In the genomic region with DNA sequence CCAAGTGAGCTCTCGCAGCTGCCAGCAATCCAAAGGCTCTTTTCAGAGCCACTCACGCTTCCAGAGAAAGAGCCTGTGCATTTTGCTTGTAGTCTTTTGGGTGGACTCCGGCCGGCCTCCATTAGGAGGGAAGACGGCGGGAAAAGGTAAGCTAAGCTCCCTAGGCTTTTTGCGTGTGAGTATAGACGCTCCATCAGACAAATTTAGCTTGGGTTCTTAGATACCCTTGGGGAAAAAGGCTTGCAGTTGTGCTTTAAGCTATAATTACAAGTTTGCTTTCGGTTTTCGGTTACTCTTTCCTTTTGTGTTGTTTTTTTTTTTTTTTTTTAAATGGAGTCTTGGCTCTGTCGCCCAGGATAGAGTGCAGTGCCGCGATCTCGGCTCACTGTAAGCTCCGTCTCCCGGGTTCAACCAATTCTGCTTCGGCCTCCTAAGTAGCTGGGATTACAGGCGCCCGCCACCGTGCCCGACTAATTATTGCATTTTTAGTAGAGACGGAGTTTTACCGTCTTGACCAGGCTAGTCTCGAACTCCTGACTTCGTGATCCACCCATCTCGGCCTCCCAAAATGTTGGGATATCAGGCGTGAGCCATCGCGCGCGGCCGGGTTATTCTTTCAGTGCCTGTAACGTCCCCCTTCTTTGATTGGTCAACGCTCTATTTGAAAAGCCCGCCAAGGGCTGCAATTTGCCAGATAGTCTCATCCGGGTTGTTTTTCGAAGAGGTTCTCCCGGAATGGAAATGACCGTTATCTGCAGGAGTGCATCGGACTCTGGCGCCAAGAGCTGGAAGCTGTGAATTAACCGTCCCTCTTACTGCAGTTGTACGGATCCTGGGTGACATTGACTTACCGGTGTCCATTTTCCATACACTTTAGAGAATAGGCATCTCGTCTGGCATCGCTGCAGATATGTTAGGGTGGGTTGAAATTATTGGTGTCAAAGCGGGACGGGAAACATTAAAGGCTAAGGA, we compare ENCODE assay signal across 8 cellular contexts. TPM values are rescaled to one million over a fixed set of nuclear protein-coding genes. Genes with fewer than 3 reads are reported as not detected.
DNase-seq lines count a peak whose midpoint lies in the region; ATAC-seq and TF ChIP-seq lines count a peak whose summit lies in the region.

No MANE protein-coding gene starts in this region.

- H3K4me1 ChIP-seq in BLaER1, result peaks cover 34% of the 10 kb centered on the region
- peaks cover 0 to 16% of the 10 kb centered on the region in 2 donors for H3K4me1 ChIP-seq in lung (ENCODE audit: control insufficient read depth in 2 of 2, insufficient read depth in 2 of 2, low read length in 2 of 2)

- no peaks in the 10 kb centered on the region for H3K36me3 ChIP-seq in BLaER1
- no peaks in the 10 kb centered on the region for H3K36me3 ChIP-seq in lung (ENCODE audit: control insufficient read depth in 2 of 2, insufficient read depth in 2 of 2, low read length in 2 of 2)

- H3K27ac Mint-ChIP-seq in activated CD4-positive, alpha-beta memory T cell treated with anti-CD3 and anti-CD28 coated beads, Interleukin-2, amount 10 ng/mL, durations not matched to agents 7 days and 5 days, result no peak overlapping the region
- no peak overlapping the region for H3K27ac Mint-ChIP-seq in effector memory CD8-positive, alpha-beta T cell

- DNase-seq in NCI-H748 (lab: John Stamatoyannopoulos, UW; ENCODE audit: unreplicated experiment) (peak; percentile 99), lung (ENCODE audit: low spot score) (peak; percentile 91)
- DNase-seq in activated CD4-positive, alpha-beta memory T cell treated with anti-CD3 and anti-CD28 coated beads, Interleukin-2, amount 10 ng/mL, durations not matched to agents 7 days and 5 days, result peak; percentile 88
- DNase-seq in effector memory CD8-positive, alpha-beta T cell, result peak; percentile 70 to 73 (median 73)
- peak in 2 of 3 experiments; percentile 70 to 75 for DNase-seq in stimulated activated CD4-positive, alpha-beta T cell treated with anti-CD3 and anti-CD28 coated beads, TNF-alpha, amount 100 ng/mL, for 24 hours (ENCODE audit: low read depth in 3 of 3)

- H3K9me3 ChIP-seq in BLaER1, result no peaks in the 10 kb centered on the region
- H3K9me3 ChIP-seq in lung (ENCODE audit: control insufficient read depth in 2 of 2, insufficient read depth in 1 of 2, low read length in 1 of 2), result peaks cover 0 to 2% of the 10 kb centered on the region in 2 donors

- TF ChIP-seq CTCF in lung (IDR thresholded peaks at IDR 0.05; ENCODE audit: control extremely low read depth, extremely low read depth), result no peak

- CTCF ChIA-PET in activated CD4-positive, alpha-beta memory T cell treated with anti-CD3 and anti-CD28 coated beads, Interleukin-2, amount 10 ng/mL, durations not matched to agents 7 days and 5 days (lab: Charles Lee), result interaction anchor here (0.7 to 6.5 kb wide), 16 partner anchors 8 to 1086 kb away, joined by 3 to 190 read pairs (median 7); a partner anchor contains a TSS

- H3K4me2 ChIP-seq in BLaER1, result peak overlapping the region; percentile 76

- H3K4me1 Mint-ChIP-seq in activated CD4-positive, alpha-beta memory T cell treated with anti-CD3 and anti-CD28 coated beads, Interleukin-2, amount 10 ng/mL, durations not matched to agents 7 days and 5 days, result peaks cover 50% of the 10 kb centered on the region
- H3K4me1 Mint-ChIP-seq in effector memory CD8-positive, alpha-beta T cell (ENCODE audit: low read depth in 2 of 2), result peaks cover 30 to 36% of the 10 kb centered on the region in 2 donors

- 1% methylated on average over 48 of the region's 48 CpGs for WGBS in lung, 2 donors

- H3K27me3 ChIP-seq in BLaER1 (no peaks in the 10 kb centered on the region), lung (ENCODE audit: control insufficient read depth, insufficient read depth) (no peaks in the 10 kb centered on the region)

- H3K4me3 Mint-ChIP-seq in activated CD4-positive, alpha-beta memory T cell treated with anti-CD3 and anti-CD28 coated beads, Interleukin-2, amount 10 ng/mL, durations not matched to agents 7 days and 5 days, result no peak overlapping the region
- no peak overlapping the region for H3K4me3 Mint-ChIP-seq in effector memory CD8-positive, alpha-beta T cell

- H3K27me3 Mint-ChIP-seq in activated CD4-positive, alpha-beta memory T cell treated with anti-CD3 and anti-CD28 coated beads, Interleukin-2, amount 10 ng/mL, durations not matched to agents 7 days and 5 days, result no peaks in the 10 kb centered on the region
- no peaks in the 10 kb centered on the region for H3K27me3 Mint-ChIP-seq in effector memory CD8-positive, alpha-beta T cell

- POLR2A ChIA-PET in activated CD4-positive, alpha-beta memory T cell treated with anti-CD3 and anti-CD28 coated beads, Interleukin-2, amount 10 ng/mL, durations not matched to agents 7 days and 5 days (lab: Charles Lee), result interaction anchor here (0.7 to 6.7 kb wide), 60 partner anchors 8 to 1873 kb away, joined by 3 to 1597 read pairs (median 15); partner anchors contain the start of genes TRIM27, ZKSCAN8, ZNF184 and ZNF311

- peak overlapping the region; percentile 86 for H3K4me3 ChIP-seq in BLaER1
- peak overlapping the region; percentile 77 for H3K4me3 ChIP-seq in lung

- H3K36me3 Mint-ChIP-seq in activated CD4-positive, alpha-beta memory T cell treated with anti-CD3 and anti-CD28 coated beads, Interleukin-2, amount 10 ng/mL, durations not matched to agents 7 days and 5 days (ENCODE audit: low read depth), result peaks cover 10% of the 10 kb centered on the region
- no peaks in the 10 kb centered on the region for H3K36me3 Mint-ChIP-seq in effector memory CD8-positive, alpha-beta T cell (ENCODE audit: insufficient read depth)

- ATAC-seq in HG02759 (IDR thresholded peaks at IDR 0.05; ENCODE audit: unreplicated experiment) (peak; percentile 9), lung (ENCODE audit: insufficient read depth, low FRiP score) (peak; percentile 41), GM19324 (IDR thresholded peaks at IDR 0.05; ENCODE audit: low FRiP score, unreplicated experiment) (no peak)
- ATAC-seq in effector memory CD8-positive, alpha-beta T cell (replicated peaks), result peak; percentile 9

- H3K27ac ChIP-seq in BLaER1, result peak overlapping the region; percentile 97
- H3K27ac ChIP-seq in lung (ENCODE audit: low read depth in 1 of 2, low read length in 1 of 2), result peak overlapping the region; percentile 48 to 95

- no peaks in the 10 kb centered on the region for H3K9me3 Mint-ChIP-seq in activated CD4-positive, alpha-beta memory T cell treated with anti-CD3 and anti-CD28 coated beads, Interleukin-2, amount 10 ng/mL, durations not matched to agents 7 days and 5 days
- peaks cover 0 to 7% of the 10 kb centered on the region in 2 donors for H3K9me3 Mint-ChIP-seq in effector memory CD8-positive, alpha-beta T cell

- H4K20me1 ChIP-seq in BLaER1, result peaks cover 5% of the 10 kb centered on the region; the same call in 1 of the 2 replicates

- H3K9ac ChIP-seq in BLaER1, result peak overlapping the region; percentile 99

RNA-seq across cellular contexts. Expression of gene OR2B2, which starts 18.1 kb away (rescaled TPM):
- total RNA-seq in activated CD4-positive, alpha-beta memory T cell treated with anti-CD3 and anti-CD28 coated beads, Interleukin-2, amount 10 ng/mL, durations not matched to agents 7 days and 5 days, result not detected
- total RNA-seq in lung, result not detected
- not detected for polyA plus RNA-seq in lung
